7 cellular contexts compared by ENCODE assay signal in genomic region chr12:95790025-95790911, GRCh38. TPM values are rescaled to one million over a fixed set of nuclear protein-coding genes. Genes with fewer than 3 reads are reported as not detected.
DNase-seq lines count a peak whose midpoint lies in the region; ATAC-seq, FAIRE-seq and TF ChIP-seq lines count a peak whose summit lies in the region.

NTN4 (minus strand) TSS chr12:95790764; CDS start chr12:95790309, 455 bp downstream.

- H3K4me1 ChIP-seq in thoracic aorta (ENCODE audit: control insufficient read depth in 1 of 2, low read depth in 2 of 2): peaks cover 3 to 32% of the 10 kb centered on the region in 2 donors

- no peak for TF ChIP-seq POLR2A in GM12892 (IDR thresholded peaks at IDR 0.05; ENCODE audit: low read depth, low read length)

- DNase-seq in GM12892 (ENCODE audit: insufficient read length): peak; percentile 36
- DNase-seq in effector memory CD8-positive, alpha-beta T cell: peak; percentile 5 to 38 (median 29)
- no peak for DNase-seq in mesenteric fat pad (ENCODE audit: low spot score)
- DNase-seq in thoracic aorta (ENCODE audit: low spot score): no peak
- no peak for DNase-seq in GM19240 (ENCODE audit: insufficient read length, low spot score)

- FAIRE-seq in GM12892 (lab: Jason Lieb, UNC): no peak

- peaks cover 0 to 13% of the 10 kb centered on the region in 2 donors for H3K4me1 Mint-ChIP-seq in effector memory CD8-positive, alpha-beta T cell (ENCODE audit: low read depth in 2 of 2)

- peak within 1 kb of the TSS; percentile 88 for H3K4me3 ChIP-seq in thoracic aorta

- H3K36me3 ChIP-seq in thoracic aorta: no peaks in the 10 kb centered on the region

- no peaks in the 10 kb centered on the region for H3K9me3 Mint-ChIP-seq in effector memory CD8-positive, alpha-beta T cell

- H3K36me3 Mint-ChIP-seq in effector memory CD8-positive, alpha-beta T cell (ENCODE audit: insufficient read depth): peaks cover 8% of the 10 kb centered on the region

- H3K9me3 ChIP-seq in thoracic aorta: no peaks in the 10 kb centered on the region

- peaks cover 25 to 51% of the 10 kb centered on the region in 2 donors for H3K27me3 Mint-ChIP-seq in effector memory CD8-positive, alpha-beta T cell

- TF ChIP-seq CTCF in VCaP (conservative IDR thresholded peaks at IDR 0.05) (no peak), thoracic aorta (IDR thresholded peaks at IDR 0.05) (no peak)

- H3K27me3 ChIP-seq in thoracic aorta (replicated peaks; ENCODE audit: insufficient read depth): no peaks in the 10 kb centered on the region

- ATAC-seq in HG03520 (IDR thresholded peaks at IDR 0.05; ENCODE audit: unreplicated experiment) (peak; percentile 48), thoracic aorta (ENCODE audit: insufficient number of reproducible peaks, low FRiP score, low read depth) (peak; percentile 23)
- peak; percentile 66 for ATAC-seq in effector memory CD8-positive, alpha-beta T cell (replicated peaks)

- H3K4me3 Mint-ChIP-seq in effector memory CD8-positive, alpha-beta T cell: peak within 1 kb of the TSS; percentile 88 to 93

- H3K27ac ChIP-seq in VCaP: peak within 1 kb of the TSS; percentile 66
- peak within 1 kb of the TSS; percentile 70 to 91 for H3K27ac ChIP-seq in thoracic aorta

- peak within 1 kb of the TSS; percentile 60 to 96 for H3K27ac Mint-ChIP-seq in effector memory CD8-positive, alpha-beta T cell

RNA-seq across cellular contexts. Expression of gene NTN4, which starts in this region (rescaled TPM):
- polyA plus RNA-seq in GM12892 (2012; ENCODE audit: missing spikeins): not detected
- total RNA-seq in mesenteric fat pad (11.6 TPM), thoracic aorta (10 to 100 TPM; 72.3 to 79.2 TPM)

Comparison
In these comparisons a context has a peak if more than half of its experiments do, and no peak if none do; other contexts are left out.
1. DNase-seq: peak in GM12892 (single experiment) and effector memory CD8-positive, alpha-beta T cell (3 of 3); none in mesenteric fat pad (single experiment), thoracic aorta (single experiment) and GM19240 (single experiment).
2. Peak in every context shown above with its lines, with median percentiles within 50 percentile points of each other: ATAC-seq.